ENCODE assay signal across 12 cellular contexts in the genomic region with DNA sequence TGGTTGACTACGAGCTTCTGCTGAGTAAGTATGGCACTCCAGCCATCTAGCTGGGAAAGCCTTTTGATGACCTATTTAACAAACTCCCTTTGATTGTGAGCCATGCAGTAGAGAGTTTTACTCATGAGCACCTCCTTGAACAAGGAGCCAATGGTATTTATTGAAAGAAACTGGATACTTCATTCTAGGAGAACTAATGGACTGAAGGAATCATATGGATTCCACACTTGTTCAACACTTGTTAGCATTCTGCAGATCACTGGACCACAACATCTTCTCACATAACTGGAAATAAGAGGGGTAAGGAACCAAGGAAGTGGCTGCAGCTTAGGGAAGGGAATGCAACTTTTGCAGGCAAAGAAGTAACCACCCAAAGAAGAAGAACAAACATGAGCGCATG.
"Had no signal": no experiment of that assay in that cellular context is flagged by ENCODE, and none has a peak within 500 bp of the region (broad histone marks: within the 10 kb centered on the region; RNA-seq: fewer than 3 reads in every experiment).

No MANE protein-coding gene starts in this region.

- H3K4me1 Mint-ChIP-seq: natural killer cell had no signal

- H3K4me3 Mint-ChIP-seq: natural killer cell had no signal

- ATAC-seq: foreskin keratinocyte, left lobe of liver, mucosa of descending colon, natural killer cell, psoas muscle had no signal

- H3K36me3 Mint-ChIP-seq: natural killer cell had no signal

- H3K27ac Mint-ChIP-seq: natural killer cell had no signal

- DNase-seq: cerebellar nuclear complex; dermis blood vessel endothelial cell; foreskin keratinocyte; mammary epithelial cell; mucosa of descending colon; natural killer cell; psoas muscle; stimulated activated CD4-positive, alpha-beta T cell treated with anti-CD3 and anti-CD28 coated beads, Interleukin-2, amount 100 ng/mL, for 48 hours; stimulated activated naive CD4-positive, alpha-beta T cell treated with Interleukin-2 at 50 U/mL for 16 hours; thyroid gland; upper lobe of left lung had no signal
